13 cellular contexts compared by ENCODE assay signal in genomic region chr12:68665016-68665569, GRCh38. TPM values are rescaled to one million over a fixed set of nuclear protein-coding genes. Genes with fewer than 3 reads are reported as not detected.
DNase-seq lines count a peak whose midpoint lies in the region; ATAC-seq and TF ChIP-seq lines count a peak whose summit lies in the region.
"Had no signal": no experiment of that assay in that cellular context is flagged by ENCODE, and none has a peak within 500 bp of the region (broad histone marks: within the 10 kb centered on the region; RNA-seq: fewer than 3 reads in every experiment).

No MANE protein-coding gene starts in this region.

- WGBS in gastroesophageal sphincter (ENCODE audit: low coverage in 1 of 2), 2 donors: 65 to 66% methylated on average over 3 of the region's 3 CpGs

- intact Hi-C loops in activated CD4-positive, alpha-beta T cell treated with anti-CD3 and anti-CD28 coated beads for 36 hours (cut with DNase I, micrococcal nuclease): no loop called here
- intact Hi-C loops in Panc1 (cut with micrococcal nuclease; ENCODE audit: unreplicated experiment) (no loop called here), sciatic nerve (cut with DNase I) (no loop called here)

- no peaks in the 10 kb centered on the region for H3K27me3 Mint-ChIP-seq in activated CD4-positive, alpha-beta T cell treated with anti-CD3 and anti-CD28 coated beads for 36 hours

- H3K27ac ChIP-seq in Panc1 (ENCODE audit: low read length) (no peak overlapping the region), gastroesophageal sphincter (peak overlapping the region in 1 of 4 donors; percentile 15)
- H3K27ac ChIP-seq: lower lobe of right lung had no signal

- H3K4me3 Mint-ChIP-seq in activated CD4-positive, alpha-beta T cell treated with anti-CD3 and anti-CD28 coated beads for 36 hours: no peak overlapping the region

- H3K36me3 Mint-ChIP-seq in activated CD4-positive, alpha-beta T cell treated with anti-CD3 and anti-CD28 coated beads for 36 hours (ENCODE audit: low read depth): peaks cover 20% of the 10 kb centered on the region

- POLR2A ChIA-PET in activated CD4-positive, alpha-beta T cell treated with anti-CD3 and anti-CD28 coated beads for 36 hours (lab: Charles Lee): no interaction called here
- POLR2A ChIA-PET in Panc1 (lab: Charles Lee): no interaction called here

- no peaks in the 10 kb centered on the region for H3K9me3 Mint-ChIP-seq in activated CD4-positive, alpha-beta T cell treated with anti-CD3 and anti-CD28 coated beads for 36 hours (ENCODE audit: low read depth)

- TF ChIP-seq EP300 in gastroesophageal sphincter (IDR thresholded peaks at IDR 0.05): no peak

- H3K4me3 ChIP-seq in Panc1 (ENCODE audit: low read depth in 2 of 2, low read length in 2 of 2): no peak overlapping the region
- H3K4me3 ChIP-seq in gastroesophageal sphincter: no peak overlapping the region
- H3K4me3 ChIP-seq: lower lobe of right lung had no signal

- no peak for TF ChIP-seq POLR2A in gastroesophageal sphincter (IDR thresholded peaks at IDR 0.05)

- BruUV-seq in Panc1 (replicated peaks; lab: Mats Ljungman, UMichigan): no TSS peak

- H3K4me1 ChIP-seq in Panc1 (ENCODE audit: control insufficient read depth, insufficient read depth, low read length): peaks cover 14% of the 10 kb centered on the region; the same call in 1 of the 2 replicates
- H3K4me1 ChIP-seq in gastroesophageal sphincter: peaks cover 0 to 16% (median 0%) of the 10 kb centered on the region in 3 donors
- H3K4me1 ChIP-seq: lower lobe of right lung had no signal

- H3K36me3 ChIP-seq in Panc1 (ENCODE audit: control insufficient read depth, insufficient read depth, low read length) (peaks cover 24% of the 10 kb centered on the region), gastroesophageal sphincter (peaks cover 0 to 30% of the 10 kb centered on the region in 2 donors)

- TF ChIP-seq CTCF in Panc1 (IDR thresholded peaks at IDR 0.05) (peak; percentile 37), gastroesophageal sphincter (IDR thresholded peaks at IDR 0.05) (peak in 2 of 4 experiments; percentile 19 to 26)

- no peak for DNase-seq in activated CD4-positive, alpha-beta T cell treated with anti-CD3 and anti-CD28 coated beads for 36 hours
- no peak for DNase-seq in activated CD4-positive, alpha-beta T cell treated with anti-CD3 and anti-CD28 coated beads, Interleukin-2, amount 50 U/mL, for 48 hours
- DNase-seq in Panc1 (ENCODE audit: low read depth, low spot score) (no peak), sciatic nerve (ENCODE audit: low spot score) (no peak), A172 (ENCODE audit: low spot score) (no peak)
- DNase-seq: activated T-cell treated with anti-CD3 and anti-CD28 coated beads, Interleukin-2, amount 50 U/mL, for 48 hours; H7; Kasumi-1; lower lobe of right lung; T-helper 9 cell had no signal

- ATAC-seq in activated CD4-positive, alpha-beta T cell treated with anti-CD3 and anti-CD28 coated beads for 36 hours: peak; percentile 15
- ATAC-seq in Panc1 (peak; percentile 48), gastroesophageal sphincter (peak; percentile 34), sciatic nerve (peak; percentile 88), GM18909 (IDR thresholded peaks at IDR 0.05; ENCODE audit: poor library complexity, unreplicated experiment) (no peak), HG02852 (IDR thresholded peaks at IDR 0.05; ENCODE audit: unreplicated experiment) (no peak)

- CTCF ChIA-PET in activated CD4-positive, alpha-beta T cell treated with anti-CD3 and anti-CD28 coated beads for 36 hours (lab: Charles Lee): no interaction called here
- CTCF ChIA-PET in Panc1 (lab: Charles Lee): no interaction called here

- in situ Hi-C loops in Panc1 (cut with HindIII; ENCODE audit: low pct_unique_long_range_greater_than_20kb, low sequenced_read_pairs): no loop called here

- no peaks in the 10 kb centered on the region for H3K27me3 ChIP-seq in Panc1 (ENCODE audit: control insufficient read depth, insufficient read depth, low read length)
- no peaks in the 10 kb centered on the region for H3K27me3 ChIP-seq in gastroesophageal sphincter

- H3K27ac Mint-ChIP-seq in activated CD4-positive, alpha-beta T cell treated with anti-CD3 and anti-CD28 coated beads for 36 hours: peak overlapping the region; percentile 12

- no peaks in the 10 kb centered on the region for H3K9me3 ChIP-seq in Panc1 (ENCODE audit: control insufficient read depth, insufficient read depth, low read depth, low read length)
- no peaks in the 10 kb centered on the region for H3K9me3 ChIP-seq in gastroesophageal sphincter
- H3K9me3 ChIP-seq: lower lobe of right lung had no signal

- peaks cover 25% of the 10 kb centered on the region for H3K4me1 Mint-ChIP-seq in activated CD4-positive, alpha-beta T cell treated with anti-CD3 and anti-CD28 coated beads for 36 hours

RNA-seq across cellular contexts. Expression of gene NUP107, which starts 21.7 kb away (rescaled TPM):
- total RNA-seq in activated CD4-positive, alpha-beta T cell treated with anti-CD3 and anti-CD28 coated beads for 36 hours: 100 to 1,000 TPM; 136 to 142 TPM
- total RNA-seq in Panc1 (2021; ENCODE audit: unreplicated experiment) (82.3 TPM), gastroesophageal sphincter (10 to 100 TPM; 28.4 to 46.7 (median 29.5) TPM), sciatic nerve (51.4 TPM)
- polyA plus RNA-seq in Panc1 (2012; ENCODE audit: insufficient read length): 35.6 TPM
- total RNA-seq in A172 (2014; rRNA removed; shearing (Covaris generic)): 62.9 and 98.5 TPM in 2 replicates

RNA-seq across cellular contexts. Expression of gene RAP1B, which starts 54.4 kb away (rescaled TPM):
- total RNA-seq in activated CD4-positive, alpha-beta T cell treated with anti-CD3 and anti-CD28 coated beads for 36 hours: 100 to 1,000 TPM; 174 to 242 TPM
- total RNA-seq in Panc1 (2021; ENCODE audit: unreplicated experiment) (328 TPM), gastroesophageal sphincter (100 to 1,000 TPM; 131 to 218 (median 205) TPM), sciatic nerve (172 TPM)
- polyA plus RNA-seq in Panc1 (2012; ENCODE audit: insufficient read length): 340 TPM
- total RNA-seq in A172 (2014; rRNA removed; shearing (Covaris generic)): 366 and 414 TPM in 2 replicates

Comparison
In these comparisons a context has a peak if more than half of its experiments do, and no peak if none do; other contexts are left out.
1. ATAC-seq: peak in activated CD4-positive, alpha-beta T cell treated with anti-CD3 and anti-CD28 coated beads for 36 hours (single experiment), Panc1 (single experiment), gastroesophageal sphincter (single experiment) and sciatic nerve (single experiment); none in GM18909 (single experiment) and HG02852 (single experiment).